ENCODE assay signal across 7 cellular contexts in genomic region chr11:2929880-2930704, GRCh38. TPM values are rescaled to one million over a fixed set of nuclear protein-coding genes. Genes with fewer than 3 reads are reported as not detected.
DNase-seq lines count a peak whose midpoint lies in the region; ATAC-seq, FAIRE-seq and TF ChIP-seq lines count a peak whose summit lies in the region.

No MANE protein-coding gene starts in this region.

- H3K36me3 ChIP-seq in bronchial epithelial cell (ENCODE audit: control insufficient read depth, insufficient read depth, low read length) = peaks cover 5% of the 10 kb centered on the region
- H3K36me3 ChIP-seq in liver (ENCODE audit: control insufficient read depth in 4 of 4, insufficient read depth in 3 of 4, low read depth in 1 of 4, low read length in 3 of 4) = no peaks in the 10 kb centered on the region
- H3K36me3 ChIP-seq in stomach smooth muscle (ENCODE audit: control insufficient read depth in 2 of 2, insufficient read depth in 2 of 2, low read length in 2 of 2) = no peaks in the 10 kb centered on the region

- peaks cover 11 to 23% (median 18%) of the 10 kb centered on the region in 4 donors for H3K4me1 ChIP-seq in liver (ENCODE audit: control insufficient read depth in 4 of 4, insufficient read depth in 4 of 4, low read length in 3 of 4)
- H3K4me1 ChIP-seq in stomach smooth muscle (ENCODE audit: control insufficient read depth, insufficient read depth, low read length) = peaks cover 27% of the 10 kb centered on the region

- H3K27me3 ChIP-seq in bronchial epithelial cell (ENCODE audit: control insufficient read depth, insufficient read depth, low read length) = no peaks in the 10 kb centered on the region
- no peaks in the 10 kb centered on the region for H3K27me3 ChIP-seq in liver (ENCODE audit: control insufficient read depth in 4 of 4, insufficient read depth in 4 of 4, low read length in 3 of 4)
- H3K27me3 ChIP-seq in stomach smooth muscle (ENCODE audit: control insufficient read depth in 1 of 2, insufficient read depth in 2 of 2, low read length in 2 of 2) = peaks cover 8 to 40% of the 10 kb centered on the region in 2 donors

- H3K9me3 ChIP-seq in liver (ENCODE audit: control insufficient read depth in 4 of 4, low read length in 3 of 4) = no peaks in the 10 kb centered on the region
- no peaks in the 10 kb centered on the region for H3K9me3 ChIP-seq in stomach smooth muscle (ENCODE audit: control insufficient read depth in 2 of 2, low read length in 2 of 2)

- FAIRE-seq in bronchial epithelial cell (lab: Jason Lieb, UNC) = no peak

- no peak for DNase-seq in GM12864 (ENCODE audit: low read depth)
- peak; percentile 70 for DNase-seq in RPMI7951 (ENCODE audit: low read depth)
- peak; percentile 55 for DNase-seq in bronchial epithelial cell (ENCODE audit: low read depth)

- TF ChIP-seq RAD21 in liver (IDR thresholded peaks at IDR 0.05) = no peak

- peak; percentile 51 for TF ChIP-seq CTCF in GM12864 (IDR thresholded peaks at IDR 0.05; ENCODE audit: low read depth, low read length, missing control alignments)
- TF ChIP-seq CTCF in bronchial epithelial cell (IDR thresholded peaks at IDR 0.05; ENCODE audit: insufficient read depth, low read length, severe bottlenecking) = no peak
- TF ChIP-seq CTCF in liver (IDR thresholded peaks at IDR 0.05; ENCODE audit: low read depth, low read length, missing input control) = no peak

- peak overlapping the region in 1 of 2 donors; percentile 41 for H3K9ac ChIP-seq in liver (ENCODE audit: low read depth in 1 of 2, low read length in 2 of 2)
- peak overlapping the region; percentile 13 to 45 for H3K9ac ChIP-seq in stomach smooth muscle (ENCODE audit: low read length in 2 of 2)

- 8% methylated on average over 53 of the region's 53 CpGs for WGBS in liver

- peak overlapping the region in 1 of 2 donors; percentile 48 for H3K27ac ChIP-seq in liver (ENCODE audit: low read depth in 1 of 2, low read length in 2 of 2)
- no peak overlapping the region for H3K27ac ChIP-seq in stomach smooth muscle (ENCODE audit: low read length)

- peak overlapping the region; percentile 59 for H3K4me3 ChIP-seq in GM12864 (ENCODE audit: low read depth, low read length)
- peak overlapping the region; percentile 97 for H3K4me3 ChIP-seq in bronchial epithelial cell (ENCODE audit: low read depth, low read length)
- H3K4me3 ChIP-seq in liver (ENCODE audit: low read depth in 1 of 3, low read length in 3 of 3) = peak overlapping the region in 2 of 3 donors; percentile 48 to 59
- H3K4me3 ChIP-seq in stomach smooth muscle (ENCODE audit: low read length in 2 of 2) = peak overlapping the region; percentile 49 to 66

- ATAC-seq in HG02678 (IDR thresholded peaks at IDR 0.05; ENCODE audit: unreplicated experiment) (peak; percentile 26), HG03469 (IDR thresholded peaks at IDR 0.05; ENCODE audit: unreplicated experiment) (no peak)

TF ChIP-seq in liver, 16 proteins besides CTCF, POLR2A, EP300 and RAD21:
- TF ChIP-seq YY1 (IDR thresholded peaks at IDR 0.05) = peak; percentile 22
- TF ChIP-seq FOXA1 (IDR thresholded peaks at IDR 0.05) = no peak

RNA-seq across cellular contexts. Expression of gene PHLDA2, which starts 0.9 kb away (rescaled TPM):
- 26.9 and 28.0 TPM in 2 replicates for total RNA-seq in RPMI7951 (2014; rRNA removed; shearing (Covaris generic))
- total RNA-seq in bronchial epithelial cell = 5.0 and 11.9 TPM in 2 replicates
- under 1 TPM in 1 of 2 donors, not detected in 1; 0.23 TPM for total RNA-seq in liver
- polyA plus RNA-seq in liver = 1 to 10 TPM in 1 of 2 donors, under 1 TPM in 1; 0.99 to 1.4 TPM

RNA-seq across cellular contexts. Expression of gene CDKN1C, which starts 44.5 kb away (rescaled TPM):
- 0.39 and 1.2 TPM in 2 replicates for total RNA-seq in RPMI7951 (2014; rRNA removed; shearing (Covaris generic))
- total RNA-seq in bronchial epithelial cell = 9.5 and 9.9 TPM in 2 replicates
- 10 to 100 TPM in 1 of 2 donors, 1 to 10 TPM in 1; 2.6 to 10.2 TPM for total RNA-seq in liver
- 1 to 10 TPM; 2.7 to 4.3 TPM for polyA plus RNA-seq in liver
